17 cellular contexts compared by ENCODE assay signal in genomic region chr7:5467645-5468044, GRCh38.
DNase-seq lines count a peak whose midpoint lies in the region; ATAC-seq lines count a peak whose summit lies in the region.
"Had no signal": no experiment of that assay in that cellular context is flagged by ENCODE, and none has a peak within 500 bp of the region (broad histone marks: within the 10 kb centered on the region; RNA-seq: fewer than 3 reads in every experiment).

No MANE protein-coding gene starts in this region.

- peak overlapping the region; percentile 62 for H3K27ac ChIP-seq in caudate nucleus (ENCODE audit: low read depth, low read length)
- H3K27ac ChIP-seq: BLaER1 treated with 17β-estradiol and CSF1 and Interleukin-3, amounts not matched to agents 10 nM and 100 nM; C4-2B had no signal

- DNase-seq in NCI-H2227 treated with DMSO at 0.1 percent for 48 hours (lab: John Stamatoyannopoulos, UW) = peak; percentile 39
- peak in 8 of 61 donors; percentile 15 to 72 (median 27) for DNase-seq in caudate nucleus (lab: John Stamatoyannopoulos, UW)
- DNase-seq in putamen (ENCODE audit: low spot score) = peak; percentile 55
- DNase-seq in RKO (ENCODE audit: low spot score) = no peak
- DNase-seq: 8988T; ACHN; AML-193; Caco-2; Calu3; CD4-positive, alpha-beta T cell; CD8-positive, alpha-beta T cell; DMS79 treated with DMSO at 0.1 percent for 48 hours; GF-D8 had no signal

- ATAC-seq in GM18867 (IDR thresholded peaks at IDR 0.05; ENCODE audit: unreplicated experiment) (no peak), HG03280 (IDR thresholded peaks at IDR 0.05; ENCODE audit: unreplicated experiment) (no peak)
- ATAC-seq: CD8-positive, alpha-beta T cell had no signal
